ENCODE assay signal across 18 cellular contexts in genomic region chr2:111126581-111126980, GRCh38. TPM values are rescaled to one million over a fixed set of nuclear protein-coding genes. Genes with fewer than 3 reads are reported as not detected.
DNase-seq lines count a peak whose midpoint lies in the region; ATAC-seq and TF ChIP-seq lines count a peak whose summit lies in the region.
"Had no signal": no experiment of that assay in that cellular context is flagged by ENCODE, and none has a peak within 500 bp of the region (broad histone marks: within the 10 kb centered on the region; RNA-seq: fewer than 3 reads in every experiment).

No MANE protein-coding gene starts in this region.

- DNase-seq in stimulated activated naive CD8-positive, alpha-beta T cell treated with anti-CD3 and anti-CD28 coated beads, Interleukin-15, amount 100 ng/mL, for 72 hours, result no peak
- peak; percentile 87 for DNase-seq in SK-MEL-5 (ENCODE audit: low read depth, low spot score)
- no peak for DNase-seq in stimulated activated CD4-positive, alpha-beta T cell treated with anti-CD3 and anti-CD28 coated beads, Interleukin-2, amount 100 ng/mL, for 24 hours
- no peak for DNase-seq in KG1 (lab: John Stamatoyannopoulos, UW)
- DNase-seq: DMS79, MV-4-11, NCI-H1105 treated with DMSO at 0.1 percent for 48 hours, NCI-H2029 treated with DMSO at 0.1 percent for 48 hours, NCI-H2171, NCI-H524 treated with DMSO at 0.1 percent for 48 hours, NCI-H82, Right ventricle myocardium superior had no signal

- no peak for TF ChIP-seq CTCF in nephron (IDR thresholded peaks at IDR 0.05; ENCODE audit: unreplicated experiment in 3 of 3)

- H3K4me3 Mint-ChIP-seq in stimulated activated naive CD8-positive, alpha-beta T cell treated with anti-CD3 and anti-CD28 coated beads, Interleukin-15, Interleukin-2, amounts not matched to agents 100 ng/mL and 50 ng/mL, for 24 hours, result no peak overlapping the region
- no peak overlapping the region for H3K4me3 Mint-ChIP-seq in stimulated activated naive CD8-positive, alpha-beta T cell treated with anti-CD3 and anti-CD28 coated beads, Interleukin-15, amount 100 ng/mL, for 72 hours
- H3K4me3 Mint-ChIP-seq in nephron, result peak overlapping the region; percentile 6 to 29 (median 28)
- H3K4me3 Mint-ChIP-seq: B cell had no signal

- no peak for ATAC-seq in stimulated activated naive CD8-positive, alpha-beta T cell treated with anti-CD3 and anti-CD28 coated beads, Interleukin-15, amount 100 ng/mL, for 72 hours
- ATAC-seq in GM18868 (IDR thresholded peaks at IDR 0.05; ENCODE audit: unreplicated experiment), result no peak
- ATAC-seq: A549, GM12878 had no signal

- in situ Hi-C loops in SK-MEL-5 (cut with HindIII; ENCODE audit: low pct_unique_long_range_greater_than_20kb, low sequenced_read_pairs), result no loop called here

- no peaks in the 10 kb centered on the region for H3K9me3 Mint-ChIP-seq in stimulated activated naive CD8-positive, alpha-beta T cell treated with anti-CD3 and anti-CD28 coated beads, Interleukin-15, Interleukin-2, amounts not matched to agents 100 ng/mL and 50 ng/mL, for 24 hours
- no peaks in the 10 kb centered on the region for H3K9me3 Mint-ChIP-seq in stimulated activated naive CD8-positive, alpha-beta T cell treated with anti-CD3 and anti-CD28 coated beads, Interleukin-15, amount 100 ng/mL, for 72 hours
- no peaks in the 10 kb centered on the region for H3K9me3 Mint-ChIP-seq in nephron

- no peaks in the 10 kb centered on the region for H3K27me3 Mint-ChIP-seq in stimulated activated naive CD8-positive, alpha-beta T cell treated with anti-CD3 and anti-CD28 coated beads, Interleukin-15, Interleukin-2, amounts not matched to agents 100 ng/mL and 50 ng/mL, for 24 hours
- no peaks in the 10 kb centered on the region for H3K27me3 Mint-ChIP-seq in stimulated activated naive CD8-positive, alpha-beta T cell treated with anti-CD3 and anti-CD28 coated beads, Interleukin-15, amount 100 ng/mL, for 72 hours
- no peaks in the 10 kb centered on the region for H3K27me3 Mint-ChIP-seq in nephron (ENCODE audit: low read depth)
- H3K27me3 Mint-ChIP-seq: B cell had no signal

- H3K4me1 Mint-ChIP-seq in stimulated activated naive CD8-positive, alpha-beta T cell treated with anti-CD3 and anti-CD28 coated beads, Interleukin-15, Interleukin-2, amounts not matched to agents 100 ng/mL and 50 ng/mL, for 24 hours (ENCODE audit: low read depth), result peaks cover 51% of the 10 kb centered on the region
- peaks cover 55% of the 10 kb centered on the region for H3K4me1 Mint-ChIP-seq in stimulated activated naive CD8-positive, alpha-beta T cell treated with anti-CD3 and anti-CD28 coated beads, Interleukin-15, amount 100 ng/mL, for 72 hours
- peaks cover 43% of the 10 kb centered on the region for H3K4me1 Mint-ChIP-seq in nephron

- H3K36me3 Mint-ChIP-seq in stimulated activated naive CD8-positive, alpha-beta T cell treated with anti-CD3 and anti-CD28 coated beads, Interleukin-15, Interleukin-2, amounts not matched to agents 100 ng/mL and 50 ng/mL, for 24 hours (ENCODE audit: low read depth), result peaks cover 86% of the 10 kb centered on the region
- peaks cover 81% of the 10 kb centered on the region for H3K36me3 Mint-ChIP-seq in nephron (ENCODE audit: low read depth)

- H3K27ac Mint-ChIP-seq in stimulated activated naive CD8-positive, alpha-beta T cell treated with anti-CD3 and anti-CD28 coated beads, Interleukin-15, Interleukin-2, amounts not matched to agents 100 ng/mL and 50 ng/mL, for 24 hours, result peak overlapping the region; percentile 5
- H3K27ac Mint-ChIP-seq in stimulated activated naive CD8-positive, alpha-beta T cell treated with anti-CD3 and anti-CD28 coated beads, Interleukin-15, amount 100 ng/mL, for 72 hours, result no peak overlapping the region
- H3K27ac Mint-ChIP-seq in nephron, result peak overlapping the region in 1 of 3 experiments; percentile 8
- H3K27ac Mint-ChIP-seq: B cell had no signal

RNA-seq across cellular contexts. Expression of gene BCL2L11, which starts 5.9 kb away (rescaled TPM):
- total RNA-seq in SK-MEL-5 (2014; rRNA removed; shearing (Covaris generic)), result 5.2 and 5.4 TPM in 2 replicates
- 7.6 and 9.7 TPM in 2 replicates for polyA plus RNA-seq in SK-MEL-5 (2015; cell fraction: cytosol; rRNA removed)
- 9.1 and 10.7 TPM in 2 replicates for polyA plus RNA-seq in SK-MEL-5 (2015; cell fraction: nucleus; rRNA removed)

Comparison
In these comparisons a context has a peak if more than half of its experiments do, and no peak if none do; other contexts are left out.
1. H3K4me3 Mint-ChIP-seq: peak in nephron (3 of 3); none in stimulated activated naive CD8-positive, alpha-beta T cell treated with anti-CD3 and anti-CD28 coated beads, Interleukin-15, Interleukin-2, amounts not matched to agents 100 ng/mL and 50 ng/mL, for 24 hours (single experiment) and stimulated activated naive CD8-positive, alpha-beta T cell treated with anti-CD3 and anti-CD28 coated beads, Interleukin-15, amount 100 ng/mL, for 72 hours (0 of 2).